In the genomic region with DNA sequence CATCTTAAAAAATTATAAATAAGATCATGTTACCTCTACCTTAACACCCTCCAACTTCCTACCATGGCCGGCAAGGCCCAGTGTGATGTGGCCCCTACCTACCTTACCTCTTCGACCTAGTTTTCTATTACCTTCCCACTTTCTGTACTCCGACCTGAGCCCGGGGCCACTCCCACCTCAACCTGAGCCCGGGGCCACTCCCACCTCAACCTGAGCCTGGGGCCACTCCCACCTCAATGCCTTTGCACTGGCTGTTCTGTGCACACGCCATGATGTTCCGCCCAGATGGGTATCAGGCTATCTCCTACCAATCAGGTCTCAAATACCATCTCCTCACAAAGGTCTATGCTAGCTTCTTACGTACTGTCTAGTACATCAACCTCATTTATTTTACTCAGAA, we compare ENCODE assay signal across 22 cellular contexts.
"Had no signal": no experiment of that assay in that cellular context is flagged by ENCODE, and none has a peak within 500 bp of the region (broad histone marks: within the 10 kb centered on the region; RNA-seq: fewer than 3 reads in every experiment).

No MANE protein-coding gene starts in this region.

- H3K27me3 Mint-ChIP-seq: activated CD4-positive, alpha-beta T cell treated with anti-CD3 and anti-CD28 coated beads, Interleukin-2, amount 10 ng/mL, durations not matched to agents 7 days and 5 days; activated naive CD8-positive, alpha-beta T cell treated with anti-CD3 and anti-CD28 coated beads for 36 hours; natural killer cell treated with Interleukin-12 subunit alpha and Interleukin-12 subunit beta and Interleukin-15 and Interleukin-18, amount 100 ng/mL, for 72 hours had no signal

- H3K4me3 ChIP-seq: body of pancreas, coronary artery, esophagus squamous epithelium, right atrium auricular region, stomach, testis had no signal

- H3K4me1 ChIP-seq: body of pancreas, esophagus squamous epithelium, right atrium auricular region, stomach, testis had no signal

- H3K27me3 ChIP-seq: body of pancreas, esophagus squamous epithelium, right atrium auricular region, stomach, testis had no signal

- H3K27ac Mint-ChIP-seq: activated CD4-positive, alpha-beta T cell treated with anti-CD3 and anti-CD28 coated beads, Interleukin-2, amount 10 ng/mL, durations not matched to agents 7 days and 5 days; activated naive CD8-positive, alpha-beta T cell treated with anti-CD3 and anti-CD28 coated beads for 36 hours; activated T-cell treated with anti-CD3 and anti-CD28 coated beads, Interleukin-2, amount 50 U/mL, for 72 hours; natural killer cell treated with Interleukin-12 subunit alpha and Interleukin-12 subunit beta and Interleukin-15 and Interleukin-18, amount 100 ng/mL, for 72 hours had no signal

- H3K9me3 ChIP-seq: body of pancreas, esophagus squamous epithelium, right atrium auricular region, stomach, testis had no signal

- ATAC-seq: body of pancreas had no signal

- H3K27ac ChIP-seq: body of pancreas, coronary artery, esophagus squamous epithelium, right atrium auricular region, stomach, testis had no signal

- DNase-seq: activated CD4-positive, alpha-beta T cell treated with anti-CD3 and anti-CD28 coated beads, Interleukin-2, amount 10 ng/mL, durations not matched to agents 7 days and 5 days; activated CD8-positive, alpha-beta memory T cell treated with anti-CD3 and anti-CD28 coated beads, Interleukin-2, amount 50 U/mL, for 48 hours; activated gamma-delta T cell; activated naive CD8-positive, alpha-beta T cell treated with anti-CD3 and anti-CD28 coated beads for 36 hours; activated T-cell treated with anti-CD3 and anti-CD28 coated beads, Interleukin-2, amount 50 U/mL, for 72 hours; amygdala; body of pancreas; central memory CD4-positive, alpha-beta T cell; esophagus squamous epithelium; hippocampal formation; kidney glomerular epithelial cell; mesendoderm; nucleus accumbens; posterior cingulate gyrus; stimulated activated CD4-positive, alpha-beta T cell treated with anti-CD3 and anti-CD28 coated beads, Interleukin-15, amount 100 ng/mL, for 24 hours; stimulated activated CD4-positive, alpha-beta T cell treated with anti-CD3 and anti-CD28 coated beads, Interleukin-4, amount 100 ng/mL, for 1 hour; stomach; T-helper 1 cell; testis had no signal

- H3K9me3 Mint-ChIP-seq: activated CD4-positive, alpha-beta T cell treated with anti-CD3 and anti-CD28 coated beads, Interleukin-2, amount 10 ng/mL, durations not matched to agents 7 days and 5 days; activated naive CD8-positive, alpha-beta T cell treated with anti-CD3 and anti-CD28 coated beads for 36 hours; activated T-cell treated with anti-CD3 and anti-CD28 coated beads, Interleukin-2, amount 50 U/mL, for 72 hours; natural killer cell treated with Interleukin-12 subunit alpha and Interleukin-12 subunit beta and Interleukin-15 and Interleukin-18, amount 100 ng/mL, for 72 hours had no signal

- H3K4me3 Mint-ChIP-seq: activated CD4-positive, alpha-beta T cell treated with anti-CD3 and anti-CD28 coated beads, Interleukin-2, amount 10 ng/mL, durations not matched to agents 7 days and 5 days; activated naive CD8-positive, alpha-beta T cell treated with anti-CD3 and anti-CD28 coated beads for 36 hours; activated T-cell treated with anti-CD3 and anti-CD28 coated beads, Interleukin-2, amount 50 U/mL, for 72 hours; natural killer cell treated with Interleukin-12 subunit alpha and Interleukin-12 subunit beta and Interleukin-15 and Interleukin-18, amount 100 ng/mL, for 72 hours had no signal
